Comparison of ENCODE assay signal across 22 cellular contexts in the genomic region with DNA sequence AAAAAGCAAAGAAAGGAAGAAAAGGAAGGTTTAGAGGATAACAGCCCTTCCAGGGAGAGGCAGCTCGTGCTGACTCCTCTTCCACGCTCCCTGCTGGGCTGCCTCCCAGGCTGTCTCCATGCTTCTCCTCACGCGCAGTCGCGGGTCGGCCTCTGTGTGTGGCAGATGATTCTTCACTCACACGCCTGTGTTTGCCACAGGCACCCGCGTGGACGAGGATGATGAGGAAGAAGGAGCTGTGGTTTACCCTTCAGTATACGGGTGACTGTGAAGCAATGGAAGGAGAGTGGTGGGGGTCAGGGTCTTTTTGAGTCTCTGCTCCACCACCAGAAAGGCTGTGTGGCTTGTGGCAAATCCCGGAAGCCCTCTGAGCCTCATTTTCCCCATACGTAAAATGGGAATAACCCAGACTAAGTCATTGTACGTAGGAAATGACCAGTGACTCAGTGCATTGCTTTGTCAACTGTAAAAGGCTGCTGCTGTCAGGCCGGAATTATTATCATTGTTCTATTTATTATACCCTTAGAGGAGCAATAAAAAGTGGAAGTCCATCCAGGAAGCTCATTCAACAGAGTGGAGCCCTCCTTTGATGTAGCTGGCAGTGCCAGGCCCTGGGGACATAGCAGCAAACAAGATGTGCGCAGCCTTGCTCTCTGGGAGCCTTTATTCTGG. TPM values are rescaled to one million over a fixed set of nuclear protein-coding genes. Genes with fewer than 3 reads are reported as not detected.
"Had no signal": no experiment of that assay in that cellular context is flagged by ENCODE, and none has a peak within 500 bp of the region (broad histone marks: within the 10 kb centered on the region; RNA-seq: fewer than 3 reads in every experiment).

No MANE protein-coding gene starts in this region.

- ATAC-seq: activated CD8-positive, alpha-beta T cell treated with anti-CD3 and anti-CD28 coated beads for 36 hours; naive thymus-derived CD8-positive, alpha-beta T cell; stimulated activated naive B cell treated with anti-CD40 and anti-IgM and Interleukin-4, amounts not matched to agents 10 μg/mL and 1 μg/mL and 100 μg/mL, for 72 hours; WTC11 had no signal

- H3K4me1 Mint-ChIP-seq: stimulated activated naive B cell treated with anti-CD40 and anti-IgM and Interleukin-4, amounts not matched to agents 10 μg/mL and 1 μg/mL and 100 μg/mL, for 72 hours; WTC11 had no signal

- DNase-seq: activated CD4-positive, alpha-beta T cell treated with anti-CD3 and anti-CD28 coated beads for 4 hours; activated CD8-positive, alpha-beta T cell treated with anti-CD3 and anti-CD28 coated beads for 36 hours; activated effector memory CD4-positive, alpha-beta T cell treated with anti-CD3 and anti-CD28 coated beads, Interleukin-2, amount 50 U/mL, for 16 hours; activated naive CD4-positive, alpha-beta T cell treated with anti-CD3 and anti-CD28 coated beads, Interleukin-2, amount 50 U/mL, for 16 hours; activated T-cell treated with anti-CD3 and anti-CD28 coated beads, Interleukin-2, amount 50 U/mL, for 24 hours; adrenal gland; cerebellar nuclear complex; effector CD8-positive, alpha-beta T cell; esophagus squamous epithelium; naive thymus-derived CD8-positive, alpha-beta T cell; nucleus accumbens; sigmoid colon; stimulated activated CD4-positive, alpha-beta T cell treated with anti-CD3 and anti-CD28 coated beads, Interleukin-4, amount 100 ng/mL, for 4 hours; stimulated activated naive B cell treated with anti-CD40 and anti-IgM and Interleukin-4, amounts not matched to agents 10 μg/mL and 1 μg/mL and 100 μg/mL, for 72 hours; substantia nigra; T-helper 2 cell; tibial artery had no signal

- H3K4me3 Mint-ChIP-seq: activated CD8-positive, alpha-beta T cell treated with anti-CD3 and anti-CD28 coated beads for 36 hours; activated T-cell treated with anti-CD3 and anti-CD28 coated beads, Interleukin-2, amount 50 U/mL, for 24 hours; naive thymus-derived CD8-positive, alpha-beta T cell; stimulated activated naive B cell treated with anti-CD40 and anti-IgM and Interleukin-4, amounts not matched to agents 10 μg/mL and 1 μg/mL and 100 μg/mL, for 72 hours; WTC11 had no signal

- H3K36me3 ChIP-seq: adrenal gland, esophagus squamous epithelium, sigmoid colon, tibial artery had no signal

- H3K4me1 ChIP-seq: adrenal gland, esophagus squamous epithelium, sigmoid colon, tibial artery had no signal

- H3K9me3 Mint-ChIP-seq: activated CD8-positive, alpha-beta T cell treated with anti-CD3 and anti-CD28 coated beads for 36 hours; activated T-cell treated with anti-CD3 and anti-CD28 coated beads, Interleukin-2, amount 50 U/mL, for 24 hours; naive thymus-derived CD8-positive, alpha-beta T cell; stimulated activated naive B cell treated with anti-CD40 and anti-IgM and Interleukin-4, amounts not matched to agents 10 μg/mL and 1 μg/mL and 100 μg/mL, for 72 hours; WTC11 had no signal

- H3K4me3 ChIP-seq: adrenal gland, esophagus squamous epithelium, sigmoid colon, tibial artery had no signal

- H3K36me3 Mint-ChIP-seq: naive thymus-derived CD8-positive, alpha-beta T cell; stimulated activated naive B cell treated with anti-CD40 and anti-IgM and Interleukin-4, amounts not matched to agents 10 μg/mL and 1 μg/mL and 100 μg/mL, for 72 hours; WTC11 had no signal

- H3K27ac ChIP-seq: esophagus squamous epithelium, sigmoid colon, tibial artery had no signal

- H3K27ac Mint-ChIP-seq: activated CD8-positive, alpha-beta T cell treated with anti-CD3 and anti-CD28 coated beads for 36 hours; activated T-cell treated with anti-CD3 and anti-CD28 coated beads, Interleukin-2, amount 50 U/mL, for 24 hours; stimulated activated naive B cell treated with anti-CD40 and anti-IgM and Interleukin-4, amounts not matched to agents 10 μg/mL and 1 μg/mL and 100 μg/mL, for 72 hours; WTC11 had no signal

- H3K27me3 ChIP-seq: adrenal gland, sigmoid colon had no signal

- H3K9me3 ChIP-seq: adrenal gland, esophagus squamous epithelium, sigmoid colon, tibial artery had no signal

RNA-seq across cellular contexts. Expression of a gene that starts 11.9 kb away (rescaled TPM):
- total RNA-seq: urinary bladder had no signal

RNA-seq across cellular contexts. Expression of a gene that starts 30.4 kb away (rescaled TPM):
- total RNA-seq: bronchial epithelial cell; esophagus squamous epithelium; lower leg skin; naive thymus-derived CD8-positive, alpha-beta T cell; renal cortical epithelial cell; sigmoid colon had no signal

RNA-seq across cellular contexts. Expression of a gene that starts 32.1 kb away (rescaled TPM):
- total RNA-seq: bronchial epithelial cell; naive thymus-derived CD8-positive, alpha-beta T cell; renal cortical epithelial cell had no signal
